Comparison of ENCODE assay signal across 1 cellular context in the genomic region with DNA sequence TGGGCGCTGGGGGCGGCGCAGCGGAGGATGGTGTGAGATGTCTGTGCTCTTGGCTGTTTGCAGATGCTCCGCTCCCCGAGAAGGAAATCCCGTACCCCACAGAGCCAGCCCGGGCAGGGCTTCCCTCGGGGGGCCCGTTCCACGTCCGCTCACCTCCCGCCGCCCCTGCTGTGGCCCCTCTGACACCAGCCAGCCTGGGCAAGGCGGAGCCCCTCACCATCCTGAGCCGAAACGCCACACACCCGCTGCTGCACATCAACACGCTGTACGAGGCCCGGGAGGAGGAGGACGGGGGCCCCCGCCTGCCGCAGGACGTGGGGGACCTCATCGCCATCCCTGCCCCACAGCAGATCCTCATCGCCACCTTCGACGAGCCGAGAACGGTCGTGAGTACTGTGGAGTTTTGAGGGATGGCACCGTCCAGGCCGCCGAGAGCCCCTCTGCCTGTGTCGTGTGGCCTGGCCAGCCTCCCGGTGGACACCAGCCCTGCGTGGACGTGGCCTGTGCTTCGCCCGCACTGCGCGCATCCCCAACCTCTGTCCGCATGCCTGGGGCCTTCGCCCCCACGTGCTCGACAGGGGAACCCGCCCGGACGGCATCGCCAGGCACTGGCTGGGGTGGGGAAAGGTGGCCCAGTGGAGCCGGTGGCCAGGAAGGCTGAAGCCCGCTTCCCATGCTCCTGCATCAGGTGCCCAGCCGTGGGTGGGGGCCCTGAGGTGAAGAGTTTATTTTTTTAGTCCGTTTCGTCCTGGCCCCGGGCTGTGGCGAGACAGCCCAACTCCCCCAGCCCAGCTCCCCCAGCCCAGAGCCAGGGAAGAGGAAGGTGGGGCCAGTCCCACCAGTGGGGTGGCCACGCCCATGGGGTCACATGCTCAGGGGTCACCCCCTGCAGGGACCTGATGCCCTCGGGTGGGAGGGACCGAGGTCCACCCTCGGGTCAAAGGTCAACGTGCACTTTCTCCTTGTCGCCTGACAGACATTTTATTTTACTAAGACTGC.
TF ChIP-seq lines count a peak whose summit lies in the region.

No MANE protein-coding gene starts in this region.

TF ChIP-seq in K562, 482 proteins besides CTCF, POLR2A, EP300 and RAD21:
- TF ChIP-seq RUNX1 (IDR thresholded peaks at IDR 0.05; ENCODE audit: low read depth): no peak
- no peak for TF ChIP-seq ZBTB17 (CRISPR knock-in tag; IDR thresholded peaks at IDR 0.05)
- TF ChIP-seq NR2C1 (IDR thresholded peaks at IDR 0.05): peak; percentile 81
- peak; percentile 74 for TF ChIP-seq NR2C1 (tag; IDR thresholded peaks at IDR 0.05)
- TF ChIP-seq NR2C2 (CRISPR knock-in tag; IDR thresholded peaks at IDR 0.05): peak; percentile 64; the same call in 1 of the 2 replicates
- TF ChIP-seq NR2C2 (tag; IDR thresholded peaks at IDR 0.05): peak; percentile 31; the same call in 1 of the 2 replicates
- peak; percentile 34; the same call in 1 of the 2 replicates for TF ChIP-seq POLR2G (IDR thresholded peaks at IDR 0.05; ENCODE audit: low read depth, low read length)
- TF ChIP-seq, protein P1, sequence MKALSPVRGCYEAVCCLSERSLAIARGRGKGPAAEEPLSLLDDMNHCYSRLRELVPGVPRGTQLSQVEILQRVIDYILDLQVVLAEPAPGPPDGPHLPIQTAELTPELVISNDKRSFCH (CRISPR knock-in tag; IDR thresholded peaks at IDR 0.05): no peak
- TF ChIP-seq, protein P1 (tag; IDR thresholded peaks at IDR 0.05): no peak
- no peak for TF ChIP-seq SIRT6 (IDR thresholded peaks at IDR 0.05; ENCODE audit: low read depth, low read length)
